ENCODE assay signal across 8 cellular contexts in genomic region chr9:32552172-32552872, GRCh38.
DNase-seq lines count a peak whose midpoint lies in the region; ATAC-seq lines count a peak whose summit lies in the region.

Gene SMIM27 (plus strand): TSS chr9:32552327. CDS start chr9:32552435, 108 bp downstream.
Gene TOPORS (minus strand): TSS chr9:32552586. CDS start chr9:32552436, 150 bp downstream.

- DNase-seq in C1 segment of cervical spinal cord (lab: John Stamatoyannopoulos, UW) = peak; percentile 51 to 97 (median 91)
- DNase-seq in NCI-H526 treated with DMSO at 0.1 percent for 48 hours (lab: John Stamatoyannopoulos, UW) = peak; percentile 91
- DNase-seq in activated CD4-positive, alpha-beta T cell treated with anti-CD3 and anti-CD28 coated beads for 48 hours = peak; percentile 93
- DNase-seq in left kidney (ENCODE audit: low read depth, low spot score) = peak; percentile 96
- peak; percentile 91 to 92 for DNase-seq in stimulated activated CD4-positive, alpha-beta T cell treated with anti-CD3 and anti-CD28 coated beads, Interleukin-2, amount 100 ng/mL, for 24 hours

- H3K27ac ChIP-seq in cingulate gyrus (ENCODE audit: low read depth, low read length) = peak within 1 kb of the TSS; percentile 97

- ATAC-seq in GM19351 (IDR thresholded peaks at IDR 0.05; ENCODE audit: unreplicated experiment) = peak; percentile 62
- ATAC-seq in HG03520 (IDR thresholded peaks at IDR 0.05; ENCODE audit: unreplicated experiment) = peak; percentile 62

Comparison
In these comparisons a context has a peak if more than half of its experiments do, and no peak if none do; other contexts are left out.
1. Peak in every context shown above with its lines: DNase-seq, ATAC-seq and H3K27ac ChIP-seq.